ENCODE assay signal across 9 cellular contexts in genomic region chr12:93419388-93420034, GRCh38. TPM values are rescaled to one million over a fixed set of nuclear protein-coding genes. Genes with fewer than 3 reads are reported as not detected.
A peak's percentile ranks its signal among the peaks of the same experiment; 100 is the strongest.
DNase-seq lines count a peak whose midpoint lies in the region; ATAC-seq and TF ChIP-seq lines count a peak whose summit lies in the region.
"Had no signal": no experiment of that assay in that cellular context is flagged by ENCODE, and none has a peak within 500 bp of the region (broad histone marks: within the 10 kb centered on the region; RNA-seq: fewer than 3 reads in every experiment).

No MANE protein-coding gene starts in this region.

- peak; percentile 57 to 73 (median 66) for ATAC-seq in T-cell (replicated peaks in 1 of 4)

- CTCF ChIA-PET in T-cell (lab: Charles Lee), result interaction anchor here (0.5 to 4.2 kb wide), 56 partner anchors 8 to 1635 kb away, joined by 3 to 53 read pairs (median 4); partner anchors contain the start of genes MRPL42 (in 2 of the 2) and EEA1 (in 1 of the 2)

- no peaks in the 10 kb centered on the region for H3K27me3 Mint-ChIP-seq in T-cell

- peaks cover 2% of the 10 kb centered on the region for H3K36me3 Mint-ChIP-seq in T-cell

- H3K4me3 Mint-ChIP-seq in T-cell, result no peak overlapping the region
- H3K4me3 Mint-ChIP-seq: activated T-cell treated with anti-CD3 and anti-CD28 coated beads, Interleukin-2, amount 50 U/mL, for 4 hours had no signal

- peaks cover 86 to 90% (median 87%) of the 10 kb centered on the region in 3 donors for H3K4me1 Mint-ChIP-seq in T-cell

- peak; percentile 39 for DNase-seq in NCI-H345 (lab: John Stamatoyannopoulos, UW)
- no peak for DNase-seq in NCI-H345 treated with DMSO at 0.1 percent for 48 hours (lab: John Stamatoyannopoulos, UW; ENCODE audit: unreplicated experiment)
- DNase-seq in Kasumi-1 (lab: John Stamatoyannopoulos, UW), result peak; percentile 66 to 85
- DNase-seq in T-cell, result no peak
- peak in 1 of 2 donors; percentile 69 for DNase-seq in foreskin fibroblast
- peak; percentile 41 for DNase-seq in putamen (ENCODE audit: low spot score)
- DNase-seq in T1000 (lab: John Stamatoyannopoulos, UW), result no peak
- no peak for DNase-seq in stimulated activated naive CD4-positive, alpha-beta T cell treated with Interleukin-2 at 50 U/mL for 16 hours (lab: John Stamatoyannopoulos, UW)
- DNase-seq: activated T-cell treated with anti-CD3 and anti-CD28 coated beads, Interleukin-2, amount 50 U/mL, for 4 hours had no signal

- H3K27ac Mint-ChIP-seq in T-cell, result peak overlapping the region; percentile 71 to 78

- no peak overlapping the region for H3K4me3 ChIP-seq in foreskin fibroblast (ENCODE audit: low read depth in 1 of 2, low read length in 2 of 2)

- peak; percentile 35 for TF ChIP-seq CTCF in foreskin fibroblast (IDR thresholded peaks at IDR 0.05; ENCODE audit: low read depth, low read length)

- H3K9me3 Mint-ChIP-seq in T-cell, result no peaks in the 10 kb centered on the region
- H3K9me3 Mint-ChIP-seq: activated T-cell treated with anti-CD3 and anti-CD28 coated beads, Interleukin-2, amount 50 U/mL, for 4 hours had no signal

- POLR2A ChIA-PET in T-cell (lab: Charles Lee), result interaction anchor here (0.5 to 1.0 kb wide), 8 partner anchors 13 to 1345 kb away, joined by 3 to 4 read pairs (median 3); partner anchors contain the start of gene CRADD (in 1 of the 2)

RNA-seq across cellular contexts. Expression of gene UBE2N, which starts 22.2 kb away (rescaled TPM):
- total RNA-seq in T-cell, result 10 to 100 TPM; 66.3 to 81.7 (median 79.2) TPM

RNA-seq across cellular contexts. Expression of gene NUDT4, which starts 41.8 kb away (rescaled TPM):
- 10 to 100 TPM; 40.7 to 85.2 (median 46.0) TPM for total RNA-seq in T-cell

RNA-seq across cellular contexts. Expression of gene MRPL42, which starts 47.8 kb away (rescaled TPM):
- total RNA-seq in T-cell, result 10 to 100 TPM; 35.1 to 46.7 (median 40.4) TPM

Comparison
In these comparisons a context has a peak if more than half of its experiments do, and no peak if none do; other contexts are left out.
1. DNase-seq: peak in NCI-H345 (single experiment), Kasumi-1 (2 of 2) and putamen (single experiment); none in NCI-H345 treated with DMSO at 0.1 percent for 48 hours (single experiment), T-cell (0 of 34), T1000 (single experiment) and stimulated activated naive CD4-positive, alpha-beta T cell treated with Interleukin-2 at 50 U/mL for 16 hours (single experiment).